ENCODE assay signal across 10 cellular contexts in genomic region chr10:13834581-13835286, GRCh38.
A peak's percentile ranks its signal among the peaks of the same experiment; 100 is the strongest.
DNase-seq lines count a peak whose midpoint lies in the region; ATAC-seq and TF ChIP-seq lines count a peak whose summit lies in the region.
"Had no signal": no experiment of that assay in that cellular context is flagged by ENCODE, and none has a peak within 500 bp of the region (broad histone marks: within the 10 kb centered on the region; RNA-seq: fewer than 3 reads in every experiment).

No MANE protein-coding gene starts in this region.

- ATAC-seq in left colon = no peak
- peak; percentile 59 for ATAC-seq in stimulated activated memory B cell treated with anti-CD40 and anti-IgM and Interleukin-4, amounts not matched to agents 10 μg/mL and 1 μg/mL and 100 μg/mL, for 72 hours
- no peak for ATAC-seq in GM19455 (IDR thresholded peaks at IDR 0.05; ENCODE audit: unreplicated experiment)

- no peaks in the 10 kb centered on the region for H3K36me3 Mint-ChIP-seq in stimulated activated memory B cell treated with anti-CD40 and anti-IgM and Interleukin-4, amounts not matched to agents 10 μg/mL and 1 μg/mL and 100 μg/mL, for 72 hours

- H3K9me3 Mint-ChIP-seq in stimulated activated memory B cell treated with anti-CD40 and anti-IgM and Interleukin-4, amounts not matched to agents 10 μg/mL and 1 μg/mL and 100 μg/mL, for 72 hours = no peaks in the 10 kb centered on the region

- no peak for TF ChIP-seq CTCF in cardiac fibroblast (IDR thresholded peaks at IDR 0.05; ENCODE audit: low read depth, low read length)

- H3K27ac Mint-ChIP-seq in stimulated activated memory B cell treated with anti-CD40 and anti-IgM and Interleukin-4, amounts not matched to agents 10 μg/mL and 1 μg/mL and 100 μg/mL, for 72 hours = peak overlapping the region; percentile 48

- peaks cover 29% of the 10 kb centered on the region for H3K4me1 Mint-ChIP-seq in stimulated activated memory B cell treated with anti-CD40 and anti-IgM and Interleukin-4, amounts not matched to agents 10 μg/mL and 1 μg/mL and 100 μg/mL, for 72 hours

- H3K27me3 Mint-ChIP-seq in stimulated activated memory B cell treated with anti-CD40 and anti-IgM and Interleukin-4, amounts not matched to agents 10 μg/mL and 1 μg/mL and 100 μg/mL, for 72 hours = peaks cover 13% of the 10 kb centered on the region

- no peak overlapping the region for H3K4me3 ChIP-seq in cardiac fibroblast (replicated peaks in 1 of 2; ENCODE audit: low read depth in 2 of 2, low read length in 2 of 2)

- intact Hi-C loops in left colon (cut with DNase I, micrococcal nuclease) = no loop called here

- peak; percentile 19 for DNase-seq in NCI-H2227 treated with DMSO at 0.1 percent for 48 hours (lab: John Stamatoyannopoulos, UW)
- peak; percentile 52 to 59 for DNase-seq in cardiac fibroblast (ENCODE audit: low read depth in 2 of 2)
- DNase-seq in left colon = peak; percentile 14 to 35
- no peak for DNase-seq in LoVo (ENCODE audit: low spot score)
- DNase-seq in NCI-H446 (lab: John Stamatoyannopoulos, UW) = no peak
- no peak for DNase-seq in cerebellar cortex (ENCODE audit: low spot score)
- DNase-seq: activated T-cell treated with anti-CD3 and anti-CD28 coated beads for 4 hours, DND-41 had no signal

- no peak overlapping the region for H3K4me3 Mint-ChIP-seq in stimulated activated memory B cell treated with anti-CD40 and anti-IgM and Interleukin-4, amounts not matched to agents 10 μg/mL and 1 μg/mL and 100 μg/mL, for 72 hours

Comparison
In these comparisons a context has a peak if more than half of its experiments do, and no peak if none do; other contexts are left out.
1. DNase-seq: peak in NCI-H2227 treated with DMSO at 0.1 percent for 48 hours (single experiment), cardiac fibroblast (2 of 2) and left colon (2 of 2); none in LoVo (single experiment), NCI-H446 (0 of 2) and cerebellar cortex (single experiment).